ENCODE assay signal across 8 cellular contexts in genomic region chr1:91885716-91886506, GRCh38.
DNase-seq lines count a peak whose midpoint lies in the region; ATAC-seq and TF ChIP-seq lines count a peak whose summit lies in the region.

Gene TGFBR3 (minus strand): TSS chr1:91886151. CDS start chr1:91861531, 24,620 bp downstream.

- peak within 1 kb of the TSS; percentile 86 for H3K4me3 Mint-ChIP-seq in activated T-cell treated with anti-CD3 and anti-CD28 coated beads, Interleukin-2, amount 50 U/mL, for 24 hours

- H3K9me3 Mint-ChIP-seq in activated T-cell treated with anti-CD3 and anti-CD28 coated beads, Interleukin-2, amount 50 U/mL, for 24 hours = no peaks in the 10 kb centered on the region

- H3K36me3 ChIP-seq in OCI-LY1 (ENCODE audit: insufficient read depth, low read length) (no peaks in the 10 kb centered on the region), mucosa of stomach (ENCODE audit: control insufficient read depth, insufficient read depth, low read length) (no peaks in the 10 kb centered on the region)

- TF ChIP-seq POLR2A in erythroblast (IDR thresholded peaks at IDR 0.05; ENCODE audit: low read length) = no peak

- peak within 1 kb of the TSS; percentile 68 for H3K4me2 ChIP-seq in OCI-LY1 (ENCODE audit: low read length)

- H3K27ac ChIP-seq in OCI-LY1 (ENCODE audit: low read depth, low read length, poor library complexity, severe bottlenecking) = no peak within 1 kb of the TSS

- DNase-seq in CD1c-positive myeloid dendritic cell (ENCODE audit: extremely low spot score) (peak; percentile 41), erythroblast (lab: John Stamatoyannopoulos, UW) (peak; percentile 43 to 48)
- peak; percentile 85 for DNase-seq in activated T-cell treated with anti-CD3 and anti-CD28 coated beads, Interleukin-2, amount 50 U/mL, for 24 hours
- DNase-seq in stimulated activated CD8-positive, alpha-beta memory T cell treated with anti-CD3 and anti-CD28 coated beads, Interleukin-4, amount 100 ng/mL, for 48 hours = peak; percentile 86

- H3K4me3 ChIP-seq in OCI-LY1 (ENCODE audit: low read depth, low read length, poor library complexity, severe bottlenecking) (peak within 1 kb of the TSS; percentile 53), mucosa of stomach (ENCODE audit: low read length) (peak within 1 kb of the TSS; percentile 67)

- peaks cover 47% of the 10 kb centered on the region for H3K4me1 Mint-ChIP-seq in activated T-cell treated with anti-CD3 and anti-CD28 coated beads, Interleukin-2, amount 50 U/mL, for 24 hours (ENCODE audit: low read depth)

- no peaks in the 10 kb centered on the region for H3K9me2 ChIP-seq in OCI-LY1 (ENCODE audit: low read depth, low read length)

- H3K27ac Mint-ChIP-seq in activated T-cell treated with anti-CD3 and anti-CD28 coated beads, Interleukin-2, amount 50 U/mL, for 24 hours = peak within 1 kb of the TSS; percentile 79

- ATAC-seq in GM19397 (IDR thresholded peaks at IDR 0.05; ENCODE audit: unreplicated experiment) (peak; percentile 68), HG03571 (IDR thresholded peaks at IDR 0.05; ENCODE audit: unreplicated experiment) (peak; percentile 52)

- H3K36me3 Mint-ChIP-seq in activated T-cell treated with anti-CD3 and anti-CD28 coated beads, Interleukin-2, amount 50 U/mL, for 24 hours (ENCODE audit: low read depth) = peaks cover 7% of the 10 kb centered on the region

- no peaks in the 10 kb centered on the region for H3K27me3 ChIP-seq in OCI-LY1 (ENCODE audit: insufficient read depth, low read length)
- H3K27me3 ChIP-seq in mucosa of stomach (ENCODE audit: control insufficient read depth, insufficient read depth, low read length) = peaks cover 9% of the 10 kb centered on the region

- H3K9me3 ChIP-seq in OCI-LY1 (ENCODE audit: low read length) = no peaks in the 10 kb centered on the region
- no peaks in the 10 kb centered on the region for H3K9me3 ChIP-seq in mucosa of stomach (ENCODE audit: control insufficient read depth, low read length)

- H4K20me1 ChIP-seq in OCI-LY1 (ENCODE audit: insufficient read depth, low read length) = no peaks in the 10 kb centered on the region

- H2AFZ ChIP-seq in OCI-LY1 (ENCODE audit: low read length) = no peak within 1 kb of the TSS

- no peak for TF ChIP-seq CTCF in OCI-LY1 (IDR thresholded peaks at IDR 0.05; ENCODE audit: low read length)

- H3K9ac ChIP-seq in OCI-LY1 (ENCODE audit: low read length) (no peak within 1 kb of the TSS; the same call in 1 of the 2 replicates), mucosa of stomach (ENCODE audit: low read length) (peak within 1 kb of the TSS; percentile 76)

- H3K79me2 ChIP-seq in OCI-LY1 (ENCODE audit: insufficient read depth, low read length) = no peaks in the 10 kb centered on the region

- H3F3A ChIP-seq in OCI-LY1 (ENCODE audit: insufficient read depth, low read length) = no peaks in the 10 kb centered on the region

- H3K27me3 Mint-ChIP-seq in activated T-cell treated with anti-CD3 and anti-CD28 coated beads, Interleukin-2, amount 50 U/mL, for 24 hours = peaks cover 3% of the 10 kb centered on the region

- H3K4me1 ChIP-seq in OCI-LY1 (ENCODE audit: insufficient read depth, low read length, severe bottlenecking) (peaks cover 4% of the 10 kb centered on the region), mucosa of stomach (ENCODE audit: control insufficient read depth, insufficient read depth, low read length) (peaks cover 16% of the 10 kb centered on the region)
